Comparison of ENCODE assay signal across 14 cellular contexts in genomic region chr1:29875557-29876028, GRCh38.
A peak's percentile ranks its signal among the peaks of the same experiment; 100 is the strongest.
DNase-seq lines count a peak whose midpoint lies in the region; ATAC-seq, FAIRE-seq and TF ChIP-seq lines count a peak whose summit lies in the region.
"Had no signal": no experiment of that assay in that cellular context is flagged by ENCODE, and none has a peak within 500 bp of the region (broad histone marks: within the 10 kb centered on the region; RNA-seq: fewer than 3 reads in every experiment).

No MANE protein-coding gene starts in this region.

- no peaks in the 10 kb centered on the region for H3K9me3 ChIP-seq in keratinocyte (ENCODE audit: control insufficient read depth, low read depth, low read length)
- H3K9me3 ChIP-seq: testis had no signal

- peak; percentile 71 for FAIRE-seq in keratinocyte (lab: Jason Lieb, UNC)
- FAIRE-seq: RCC 7860 had no signal

- no peaks in the 10 kb centered on the region for H3K79me2 ChIP-seq in keratinocyte (ENCODE audit: control insufficient read depth, insufficient read depth, low read length)

- no peaks in the 10 kb centered on the region for H3K9me3 Mint-ChIP-seq in activated CD8-positive, alpha-beta T cell treated with anti-CD3 and anti-CD28 coated beads, Interleukin-2, amount 10 ng/mL, durations not matched to agents 7 days and 5 days (ENCODE audit: insufficient read depth)
- H3K9me3 Mint-ChIP-seq: CD8-positive, alpha-beta memory T cell; natural killer cell had no signal

- H3K4me3 Mint-ChIP-seq in activated CD8-positive, alpha-beta T cell treated with anti-CD3 and anti-CD28 coated beads, Interleukin-2, amount 10 ng/mL, durations not matched to agents 7 days and 5 days: no peak overlapping the region
- H3K4me3 Mint-ChIP-seq: activated CD8-positive, alpha-beta memory T cell treated with anti-CD3 and anti-CD28 coated beads, Interleukin-2, amount 10 ng/mL, durations not matched to agents 7 days and 5 days; activated naive CD8-positive, alpha-beta T cell; CD8-positive, alpha-beta memory T cell; natural killer cell had no signal

- H3K27me3 ChIP-seq in keratinocyte (ENCODE audit: control insufficient read depth, extremely low read depth, insufficient read depth, low read length): peaks cover 7% of the 10 kb centered on the region
- H3K27me3 ChIP-seq: testis had no signal

- no peak overlapping the region for H3K27ac ChIP-seq in RWPE1
- no peak overlapping the region for H3K27ac ChIP-seq in keratinocyte (ENCODE audit: control insufficient read depth, insufficient read depth, low read length)
- H3K27ac ChIP-seq: testis had no signal

- no peak overlapping the region for H2AFZ ChIP-seq in keratinocyte (ENCODE audit: control insufficient read depth, low read length)

- no peaks in the 10 kb centered on the region for H4K20me1 ChIP-seq in keratinocyte (ENCODE audit: control insufficient read depth, extremely low read depth, insufficient read depth, low read length)

- CTCF ChIA-PET in RWPE1 (lab: Yijun Ruan, JAX): no interaction called here
- CTCF ChIA-PET in activated CD8-positive, alpha-beta T cell treated with anti-CD3 and anti-CD28 coated beads, Interleukin-2, amount 10 ng/mL, durations not matched to agents 7 days and 5 days (lab: Charles Lee): no interaction called here

- H3K27me3 Mint-ChIP-seq in activated CD8-positive, alpha-beta T cell treated with anti-CD3 and anti-CD28 coated beads, Interleukin-2, amount 10 ng/mL, durations not matched to agents 7 days and 5 days (ENCODE audit: low read depth): no peaks in the 10 kb centered on the region
- H3K27me3 Mint-ChIP-seq: activated naive CD8-positive, alpha-beta T cell had no signal

- H3K27ac Mint-ChIP-seq in activated CD8-positive, alpha-beta T cell treated with anti-CD3 and anti-CD28 coated beads, Interleukin-2, amount 10 ng/mL, durations not matched to agents 7 days and 5 days: no peak overlapping the region
- H3K27ac Mint-ChIP-seq: activated CD8-positive, alpha-beta memory T cell treated with anti-CD3 and anti-CD28 coated beads, Interleukin-2, amount 10 ng/mL, durations not matched to agents 7 days and 5 days; activated naive CD8-positive, alpha-beta T cell; CD8-positive, alpha-beta memory T cell; natural killer cell had no signal

- H3K4me1 ChIP-seq in keratinocyte (ENCODE audit: control insufficient read depth, extremely low read depth, insufficient read depth, low read length): peaks cover 3% of the 10 kb centered on the region
- H3K4me1 ChIP-seq: testis had no signal

- H3K36me3 ChIP-seq in keratinocyte (ENCODE audit: control insufficient read depth in 2 of 2, extremely low read depth in 1 of 2, insufficient read depth in 2 of 2, low read length in 2 of 2): no peaks in the 10 kb centered on the region

- DNase-seq in DMS79 (lab: John Stamatoyannopoulos, UW) (peak; percentile 92), NCI-H1105 (lab: John Stamatoyannopoulos, UW) (peak; percentile 91), RWPE1 (ENCODE audit: low spot score) (peak; percentile 26), keratinocyte (ENCODE audit: low read depth, low spot score) (no peak), NCI-H146 treated with DMSO at 0.1 percent for 48 hours (lab: John Stamatoyannopoulos, UW; ENCODE audit: unreplicated experiment) (no peak)
- no peak for DNase-seq in activated CD8-positive, alpha-beta T cell treated with anti-CD3 and anti-CD28 coated beads, Interleukin-2, amount 10 ng/mL, durations not matched to agents 7 days and 5 days
- DNase-seq: activated CD8-positive, alpha-beta memory T cell treated with anti-CD3 and anti-CD28 coated beads, Interleukin-2, amount 10 ng/mL, durations not matched to agents 7 days and 5 days; CD8-positive, alpha-beta memory T cell; natural killer cell; testis had no signal

- no peaks in the 10 kb centered on the region for H3K36me3 Mint-ChIP-seq in activated CD8-positive, alpha-beta T cell treated with anti-CD3 and anti-CD28 coated beads, Interleukin-2, amount 10 ng/mL, durations not matched to agents 7 days and 5 days (ENCODE audit: low read depth)
- H3K36me3 Mint-ChIP-seq: activated CD8-positive, alpha-beta memory T cell treated with anti-CD3 and anti-CD28 coated beads, Interleukin-2, amount 10 ng/mL, durations not matched to agents 7 days and 5 days; activated naive CD8-positive, alpha-beta T cell; CD8-positive, alpha-beta memory T cell; natural killer cell had no signal

- H3K9ac ChIP-seq in keratinocyte (ENCODE audit: control insufficient read depth, extremely low read depth, insufficient read depth, low read length): no peak overlapping the region

- H3K4me2 ChIP-seq in keratinocyte (ENCODE audit: control insufficient read depth, extremely low read depth, insufficient read depth, low read depth, low read length): no peak overlapping the region

- H3K4me3 ChIP-seq in keratinocyte (ENCODE audit: control insufficient read depth in 2 of 3, extremely low read depth in 1 of 3, insufficient read depth in 2 of 3, low read depth in 1 of 3, low read length in 3 of 3): no peak overlapping the region
- H3K4me3 ChIP-seq: testis had no signal

- no peaks in the 10 kb centered on the region for H3K4me1 Mint-ChIP-seq in activated CD8-positive, alpha-beta T cell treated with anti-CD3 and anti-CD28 coated beads, Interleukin-2, amount 10 ng/mL, durations not matched to agents 7 days and 5 days (ENCODE audit: low read depth)
- H3K4me1 Mint-ChIP-seq: activated CD8-positive, alpha-beta memory T cell treated with anti-CD3 and anti-CD28 coated beads, Interleukin-2, amount 10 ng/mL, durations not matched to agents 7 days and 5 days; CD8-positive, alpha-beta memory T cell; natural killer cell had no signal

- dilution Hi-C loops in keratinocyte (cut with MboI; ENCODE audit: extremely low pct_ligation_motif_present, low sequenced_read_pairs): no loop called here

- no peaks in the 10 kb centered on the region for H3K9me1 ChIP-seq in keratinocyte (ENCODE audit: control insufficient read depth, extremely low read depth, insufficient read depth, low read length)

- TF ChIP-seq CTCF in RWPE1 (conservative IDR thresholded peaks at IDR 0.05; ENCODE audit: low read depth) (no peak), keratinocyte (optimal IDR thresholded peaks at IDR 0.05 in 1 of 3, IDR thresholded peaks at IDR 0.05 in 1 of 3, conservative IDR thresholded peaks at IDR 0.05 in 1 of 3; ENCODE audit: extremely low read depth in 1 of 3, insufficient read depth in 2 of 3, low read length in 3 of 3) (no peak)

- ATAC-seq in HG03521 (IDR thresholded peaks at IDR 0.05; ENCODE audit: unreplicated experiment) (no peak), HG02610 (IDR thresholded peaks at IDR 0.05; ENCODE audit: unreplicated experiment) (no peak)
- ATAC-seq in activated CD8-positive, alpha-beta T cell treated with anti-CD3 and anti-CD28 coated beads, Interleukin-2, amount 10 ng/mL, durations not matched to agents 7 days and 5 days: no peak
- ATAC-seq: activated CD8-positive, alpha-beta memory T cell treated with anti-CD3 and anti-CD28 coated beads, Interleukin-2, amount 10 ng/mL, durations not matched to agents 7 days and 5 days; natural killer cell had no signal

- POLR2A ChIA-PET in RWPE1 (lab: Yijun Ruan, JAX; ENCODE audit: low non-redundant PET): no interaction called here
- POLR2A ChIA-PET in activated CD8-positive, alpha-beta T cell treated with anti-CD3 and anti-CD28 coated beads, Interleukin-2, amount 10 ng/mL, durations not matched to agents 7 days and 5 days (lab: Charles Lee): no interaction called here

Comparison
In these comparisons a context has a peak if more than half of its experiments do, and no peak if none do; other contexts are left out.
1. DNase-seq: peak in DMS79 (single experiment), NCI-H1105 (single experiment) and RWPE1 (single experiment); none in keratinocyte (single experiment), NCI-H146 treated with DMSO at 0.1 percent for 48 hours (single experiment) and activated CD8-positive, alpha-beta T cell treated with anti-CD3 and anti-CD28 coated beads, Interleukin-2, amount 10 ng/mL, durations not matched to agents 7 days and 5 days (single experiment).